ENCODE assay signal across 18 cellular contexts in genomic region chr1:213996320-213997022, GRCh38. TPM values are rescaled to one million over a fixed set of nuclear protein-coding genes. Genes with fewer than 3 reads are reported as not detected.
DNase-seq lines count a peak whose midpoint lies in the region; ATAC-seq, FAIRE-seq and TF ChIP-seq lines count a peak whose summit lies in the region.
"Had no signal": no experiment of that assay in that cellular context is flagged by ENCODE, and none has a peak within 500 bp of the region (broad histone marks: within the 10 kb centered on the region; RNA-seq: fewer than 3 reads in every experiment).

No MANE protein-coding gene starts in this region.

- H4K91ac ChIP-seq in H1 (replicated peaks; ENCODE audit: insufficient read length, low read length), result no peak overlapping the region

- POLR2A ChIA-PET in H1 (lab: Charles Lee; ENCODE audit: partially characterized antibody), result no interaction called here

- no peak overlapping the region for H2AFZ ChIP-seq in H1 (ENCODE audit: low read length)
- H2AFZ ChIP-seq: parathyroid adenoma had no signal

- H2BK5ac ChIP-seq in H1 (ENCODE audit: low read depth, low read length), result no peak overlapping the region

- no peak overlapping the region for H2BK20ac ChIP-seq in H1 (ENCODE audit: low read length)

- no peak overlapping the region for H2BK15ac ChIP-seq in H1 (ENCODE audit: low read length)

- H3K4me2 ChIP-seq in H1 (ENCODE audit: insufficient read depth in 1 of 2, low read depth in 2 of 2, low read length in 2 of 2), result no peak overlapping the region

- H3K36me3 ChIP-seq in H1 (ENCODE audit: control insufficient read depth in 2 of 4, insufficient read depth in 4 of 4, low read length in 3 of 4), result no peaks in the 10 kb centered on the region
- no peaks in the 10 kb centered on the region for H3K36me3 ChIP-seq in lower lobe of right lung
- H3K36me3 ChIP-seq in upper lobe of left lung, result no peaks in the 10 kb centered on the region

- H3K9me3 ChIP-seq in H1 (ENCODE audit: insufficient read depth in 2 of 2, low read depth in 1 of 2, low read length in 1 of 2), result no peaks in the 10 kb centered on the region
- H3K9me3 ChIP-seq in lower lobe of right lung, result no peaks in the 10 kb centered on the region
- no peaks in the 10 kb centered on the region for H3K9me3 ChIP-seq in upper lobe of left lung

- H3K27me3 ChIP-seq in H1 (replicated peaks in 1 of 4; ENCODE audit: control insufficient read depth in 3 of 4, extremely low read depth in 1 of 4, insufficient read depth in 3 of 4, low read length in 3 of 4) (peaks cover 0 to 1% (median 0%) of the 10 kb centered on the region in 4 experiments; a peak in 3 of 7 replicates), lower lobe of right lung (ENCODE audit: low read depth) (no peaks in the 10 kb centered on the region), upper lobe of left lung (no peaks in the 10 kb centered on the region)

- no peak overlapping the region for H4K5ac ChIP-seq in H1 (ENCODE audit: insufficient read length, low read depth, low read length)

- intact Hi-C loops in lower lobe of right lung (cut with DNase I), result no loop called here

- no peak overlapping the region for H3K4ac ChIP-seq in H1 (replicated peaks; ENCODE audit: insufficient read length, low read depth, low read length)

- H4K20me1 ChIP-seq in H1 (replicated peaks in 1 of 2; ENCODE audit: control insufficient read depth in 1 of 2, insufficient read depth in 2 of 2, low read length in 2 of 2), result peaks cover 0 to 1% of the 10 kb centered on the region in 2 experiments

- H3K56ac ChIP-seq in H1 (replicated peaks; ENCODE audit: insufficient read length, low read depth, low read length), result no peak overlapping the region

- no peak for TF ChIP-seq POLR2A in H1 (IDR thresholded peaks at IDR 0.05; ENCODE audit: control extremely low read depth in 1 of 2, low read depth in 2 of 2, low read length in 2 of 2)
- TF ChIP-seq POLR2A in upper lobe of left lung (IDR thresholded peaks at IDR 0.05), result no peak

- no peaks in the 10 kb centered on the region for H3K79me2 ChIP-seq in H1 (ENCODE audit: control insufficient read depth in 1 of 2, insufficient read depth in 2 of 2, low read length in 2 of 2)
- H3K79me2 ChIP-seq: parathyroid adenoma had no signal

- no peaks in the 10 kb centered on the region for H3K23me2 ChIP-seq in H1 (ENCODE audit: low read depth, low read length)

- no peak for TF ChIP-seq RAD21 in H1 (IDR thresholded peaks at IDR 0.05 in 1 of 2, conservative IDR thresholded peaks at IDR 0.05 in 1 of 2; ENCODE audit: low read depth in 2 of 2, low read length in 2 of 2)

- H3K23ac ChIP-seq in H1 (ENCODE audit: insufficient read length), result no peak overlapping the region

- no peak for FAIRE-seq in H1 (lab: Jason Lieb, UNC)
- FAIRE-seq: GM12892 had no signal

- no peaks in the 10 kb centered on the region for H3K79me1 ChIP-seq in H1 (ENCODE audit: low read depth, low read length)

- peaks cover 0 to 2% (median 0%) of the 10 kb centered on the region in 4 experiments; a peak in 2 of 7 replicates for H3K4me1 ChIP-seq in H1 (replicated peaks in 1 of 4; ENCODE audit: control insufficient read depth in 3 of 4, insufficient read depth in 4 of 4, low read length in 3 of 4)
- no peaks in the 10 kb centered on the region for H3K4me1 ChIP-seq in lower lobe of right lung
- H3K4me1 ChIP-seq in upper lobe of left lung, result no peaks in the 10 kb centered on the region
- H3K4me1 ChIP-seq: parathyroid adenoma had no signal

- no peak overlapping the region for H2BK12ac ChIP-seq in H1 (ENCODE audit: low read depth, low read length)

- H3K27ac ChIP-seq in H1 (ENCODE audit: low read depth, low read length) (no peak overlapping the region), lower lobe of right lung (peak overlapping the region; percentile 61), upper lobe of left lung (peak overlapping the region in 3 of 4 donors; percentile 0 to 22 (median 5))
- H3K27ac ChIP-seq: C4-2B, parathyroid adenoma had no signal

- TF ChIP-seq CTCF in H1 (IDR thresholded peaks at IDR 0.05; ENCODE audit: control extremely low read depth in 1 of 3, insufficient read depth in 1 of 3, low read depth in 1 of 3, low read length in 3 of 3) (no peak), lower lobe of right lung (IDR thresholded peaks at IDR 0.05) (no peak), upper lobe of left lung (IDR thresholded peaks at IDR 0.05) (no peak)

- peak overlapping the region; percentile 93; the same call in 1 of the 2 replicates for H4K8ac ChIP-seq in H1 (ENCODE audit: extremely low read depth, insufficient read depth, low read length)

- H3K18ac ChIP-seq in H1 (ENCODE audit: extremely low read depth, low read length), result no peak overlapping the region

- H2BK120ac ChIP-seq in H1 (replicated peaks; ENCODE audit: low read depth, low read length), result no peak overlapping the region

- 90% methylated on average over 13 of the region's 13 CpGs; no CpG with 5 or more reads in 1 of the 2 experiments for WGBS in H1 (ENCODE audit: extremely low coverage in 1 of 2, insufficient coverage in 1 of 2, insufficient read length in 1 of 2, insufficient replicate concordance in 2 of 2, low coverage in 1 of 2, low lambda C conversion rate in 2 of 2, missing lambda C conversion rate in 1 of 2), 2 experiments
- WGBS in upper lobe of left lung, 2 donors, result 65 to 80% methylated on average over 13 of the region's 13 CpGs

- ATAC-seq in lower lobe of right lung (peak in 1 of 2 donors; percentile 17), upper lobe of left lung (ENCODE audit: low FRiP score in 2 of 2) (no peak), GM19035 (IDR thresholded peaks at IDR 0.05; ENCODE audit: unreplicated experiment) (no peak), HG03354 (IDR thresholded peaks at IDR 0.05; ENCODE audit: poor library complexity, severe bottlenecking, unreplicated experiment) (no peak)
- ATAC-seq: activated CD8-positive, alpha-beta memory T cell treated with anti-CD3 and anti-CD28 coated beads, Interleukin-2, amount 10 ng/mL, durations not matched to agents 7 days and 5 days; activated naive CD4-positive, alpha-beta T cell treated with anti-CD3 and anti-CD28 coated beads, Interleukin-2, amount 50 U/mL, for 72 hours; esophagus mucosa had no signal

- DNase-seq in NCI-H446 (lab: John Stamatoyannopoulos, UW), result peak; percentile 65 to 86
- DNase-seq in H1 (ENCODE audit: low read depth in 1 of 2, low spot score in 2 of 2), result no peak
- DNase-seq in lower lobe of right lung, result no peak
- DNase-seq in upper lobe of left lung, result no peak
- DNase-seq in DMS79 (lab: John Stamatoyannopoulos, UW), result no peak
- DNase-seq: activated CD8-positive, alpha-beta memory T cell treated with anti-CD3 and anti-CD28 coated beads, Interleukin-2, amount 10 ng/mL, durations not matched to agents 7 days and 5 days; EL; mesenchymal stem cell; NCI-H69; SHP77; stimulated activated CD4-positive, alpha-beta T cell treated with anti-CD3 and anti-CD28 coated beads, Interleukin-2, amount 100 ng/mL, for 24 hours had no signal

- no peak overlapping the region for H3K14ac ChIP-seq in H1 (ENCODE audit: insufficient read length)

- CTCF ChIA-PET in H1 (lab: Charles Lee; ENCODE audit: partially characterized antibody), result interaction anchor here (0.6 to 0.8 kb wide), 2 partner anchors 12 to 321 kb away, joined by 3 to 7 read pairs; no protein-coding TSS in a partner anchor

- no peak overlapping the region for H3K9ac ChIP-seq in H1 (replicated peaks in 1 of 4; ENCODE audit: extremely low read depth in 1 of 4, low read depth in 3 of 4, low read length in 3 of 4)
- H3K9ac ChIP-seq: parathyroid adenoma had no signal

- H2AK5ac ChIP-seq in H1 (ENCODE audit: low read depth, low read length), result no peak overlapping the region

- no peak overlapping the region for H3K4me3 ChIP-seq in H1 (ENCODE audit: extremely low read depth in 1 of 4, insufficient read depth in 2 of 4, low read depth in 3 of 4, low read length in 4 of 4)
- peak overlapping the region; percentile 22 for H3K4me3 ChIP-seq in lower lobe of right lung
- peak overlapping the region in 2 of 4 donors; percentile 6 to 15 for H3K4me3 ChIP-seq in upper lobe of left lung

- no peak for TF ChIP-seq EP300 in H1 (IDR thresholded peaks at IDR 0.05; ENCODE audit: borderline replicate concordance in 1 of 2, low read depth in 2 of 2, low read length in 2 of 2)
- TF ChIP-seq EP300 in upper lobe of left lung (IDR thresholded peaks at IDR 0.05), result no peak

TF ChIP-seq in H1, 55 proteins besides CTCF, POLR2A, EP300 and RAD21:
- TF ChIP-seq KDM4A (IDR thresholded peaks at IDR 0.05; ENCODE audit: low read depth, low read length, severe bottlenecking) (no peak), BCL11A (IDR thresholded peaks at IDR 0.05; ENCODE audit: low read depth in 2 of 2, low read length in 2 of 2) (no peak), SUZ12 (IDR thresholded peaks at IDR 0.05; ENCODE audit: low read length) (no peak)

RNA-seq across cellular contexts. Expression of gene PROX1, which starts 8.7 kb away (rescaled TPM):
- 1.5 and 2.0 TPM in 2 replicates for total RNA-seq in H1 (2021; fragmentation: NEBNext Ultra II Directional; extraction: Animal tissue kit (Norgen Biotek cat#: 25700))
- polyA plus RNA-seq in H1 (2011; rRNA removed), result 0.30 and 0.82 TPM in 2 replicates
- polyA plus RNA-seq in H1 (2011; cell fraction: cytosol; rRNA removed), result 0.30 TPM
- polyA plus RNA-seq in H1 (2011; cell fraction: nucleus; rRNA removed), result 0.80 TPM
- 0.33 to 0.96 TPM (median 0.75 TPM) in 4 replicates for polyA plus RNA-seq in H1 (2012, experiment 1 of 2)
- 0.45 TPM for polyA plus RNA-seq in H1 (2012, experiment 2 of 2)
- 0.32 TPM for polyA plus RNA-seq in H1 (2013, experiment 1 of 2)
- polyA plus RNA-seq in H1 (2013, experiment 2 of 2), result 0.40 TPM
- 0.54 and 2.3 TPM in 2 replicates for polyA minus RNA-seq in H1 (2011; rRNA and poly(A)+ RNA removed)
- 1.0 TPM for polyA minus RNA-seq in H1 (2011; cell fraction: cytosol; rRNA and poly(A)+ RNA removed)
- polyA minus RNA-seq in H1 (2011; cell fraction: nucleus; rRNA and poly(A)+ RNA removed), result 3.6 TPM
- 11.7 TPM for total RNA-seq in lower lobe of right lung
- total RNA-seq in upper lobe of left lung, result 10 to 100 TPM in 1 of 6 donors, 1 to 10 TPM in 5; 2.3 to 11.1 (median 3.8) TPM
- total RNA-seq: activated CD8-positive, alpha-beta memory T cell treated with anti-CD3 and anti-CD28 coated beads, Interleukin-2, amount 10 ng/mL, durations not matched to agents 7 days and 5 days had no signal

Comparison
In these comparisons a context has a peak if more than half of its experiments do, and no peak if none do; other contexts are left out.
1. DNase-seq: peak in NCI-H446 (2 of 2); none in H1 (0 of 2), lower lobe of right lung (single experiment), upper lobe of left lung (0 of 2) and DMS79 (single experiment).